Comparison of ENCODE assay signal across 12 cellular contexts in genomic region chr1:157806431-157807149, GRCh38. TPM values are rescaled to one million over a fixed set of nuclear protein-coding genes. Genes with fewer than 3 reads are reported as not detected.
DNase-seq lines count a peak whose midpoint lies in the region; ATAC-seq and TF ChIP-seq lines count a peak whose summit lies in the region.
"Had no signal": no experiment of that assay in that cellular context is flagged by ENCODE, and none has a peak within 500 bp of the region (broad histone marks: within the 10 kb centered on the region; RNA-seq: fewer than 3 reads in every experiment).

No MANE protein-coding gene starts in this region.

- no peaks in the 10 kb centered on the region for H4K20me1 ChIP-seq in OCI-LY3 (ENCODE audit: insufficient read depth, low read length)
- H4K20me1 ChIP-seq: BLaER1 treated with 17β-estradiol and CSF1 and Interleukin-3, amounts not matched to agents 10 nM and 100 nM had no signal

- H3K4me1 ChIP-seq in OCI-LY3 (ENCODE audit: low read length) = peaks cover 27% of the 10 kb centered on the region

- no peak overlapping the region for H3K27ac Mint-ChIP-seq in activated T-helper 17 cell treated with anti-CD3 and anti-CD28 coated beads, Interleukin-2, amount 50 U/mL, for 72 hours
- no peak overlapping the region for H3K27ac Mint-ChIP-seq in nephron progenitor cell

- ATAC-seq in GM19372 (IDR thresholded peaks at IDR 0.05; ENCODE audit: low read depth, unreplicated experiment) (peak; percentile 75), HG02970 (IDR thresholded peaks at IDR 0.05; ENCODE audit: low FRiP score, unreplicated experiment) (peak; percentile 83)
- no peak for ATAC-seq in activated T-helper 17 cell treated with anti-CD3 and anti-CD28 coated beads, Interleukin-2, amount 50 U/mL, for 72 hours (replicated peaks)

- H3K27ac ChIP-seq in OCI-LY3 (ENCODE audit: low read length) = peak overlapping the region; percentile 8; the same call in 1 of the 2 replicates
- H3K27ac ChIP-seq: BLaER1 treated with 17β-estradiol and CSF1 and Interleukin-3, amounts not matched to agents 10 nM and 100 nM; WERI-Rb-1 had no signal

- H3K9me3 Mint-ChIP-seq in activated T-helper 17 cell treated with anti-CD3 and anti-CD28 coated beads, Interleukin-2, amount 50 U/mL, for 72 hours = no peaks in the 10 kb centered on the region
- no peaks in the 10 kb centered on the region for H3K9me3 Mint-ChIP-seq in nephron progenitor cell

- peak; percentile 94 for DNase-seq in GM12864 (ENCODE audit: low read depth)
- no peak for DNase-seq in posterior vena cava (ENCODE audit: low spot score)
- DNase-seq in activated T-cell treated with anti-CD3 and anti-CD28 coated beads, Interleukin-2, amount 50 U/mL, for 48 hours = no peak
- DNase-seq in nephron progenitor cell = no peak
- DNase-seq: mesenchymal stem cell, WERI-Rb-1 had no signal

- no peak overlapping the region for H3K9ac ChIP-seq in OCI-LY3 (ENCODE audit: low read length)
- H3K9ac ChIP-seq: BLaER1 treated with 17β-estradiol and CSF1 and Interleukin-3, amounts not matched to agents 10 nM and 100 nM had no signal

- peak overlapping the region; percentile 55 for H3K4me2 ChIP-seq in OCI-LY3 (ENCODE audit: low read length)

- no peak for TF ChIP-seq CTCF in GM12864 (IDR thresholded peaks at IDR 0.05; ENCODE audit: low read depth, low read length, missing control alignments)
- no peak for TF ChIP-seq CTCF in OCI-LY3 (IDR thresholded peaks at IDR 0.05; ENCODE audit: low read depth, low read length)
- TF ChIP-seq CTCF in nephron progenitor cell (IDR thresholded peaks at IDR 0.05) = no peak

- no peaks in the 10 kb centered on the region for H3K4me1 Mint-ChIP-seq in activated T-helper 17 cell treated with anti-CD3 and anti-CD28 coated beads, Interleukin-2, amount 50 U/mL, for 72 hours
- H3K4me1 Mint-ChIP-seq in nephron progenitor cell = no peaks in the 10 kb centered on the region

- H3K9me3 ChIP-seq in OCI-LY3 (ENCODE audit: insufficient read depth, low read length) = no peaks in the 10 kb centered on the region

- intact Hi-C loops in posterior vena cava (cut with DNase I) = no loop called here

- no peaks in the 10 kb centered on the region for H3K36me3 Mint-ChIP-seq in activated T-helper 17 cell treated with anti-CD3 and anti-CD28 coated beads, Interleukin-2, amount 50 U/mL, for 72 hours (ENCODE audit: low read depth)
- no peaks in the 10 kb centered on the region for H3K36me3 Mint-ChIP-seq in nephron progenitor cell (ENCODE audit: low read depth)

- no peaks in the 10 kb centered on the region for H3K36me3 ChIP-seq in OCI-LY3 (replicated peaks; ENCODE audit: low read depth, low read length)
- H3K36me3 ChIP-seq: BLaER1 treated with 17β-estradiol and CSF1 and Interleukin-3, amounts not matched to agents 10 nM and 100 nM; WERI-Rb-1 had no signal

- 0 out of 2 replicates have a peak, but pooled peaks cover 7% of the 10 kb centered on the region for H3K27me3 ChIP-seq in OCI-LY3 (ENCODE audit: low read depth, low read length)
- H3K27me3 ChIP-seq: BLaER1 treated with 17β-estradiol and CSF1 and Interleukin-3, amounts not matched to agents 10 nM and 100 nM had no signal

- H3K4me3 ChIP-seq in GM12864 (ENCODE audit: low read depth, low read length) = peak overlapping the region; percentile 9; the same call in 1 of the 2 replicates
- peak overlapping the region; percentile 36 for H3K4me3 ChIP-seq in OCI-LY3 (ENCODE audit: low read length)
- H3K4me3 ChIP-seq: BLaER1 treated with 17β-estradiol and CSF1 and Interleukin-3, amounts not matched to agents 10 nM and 100 nM had no signal

- peaks cover 22% of the 10 kb centered on the region for H3K27me3 Mint-ChIP-seq in activated T-helper 17 cell treated with anti-CD3 and anti-CD28 coated beads, Interleukin-2, amount 50 U/mL, for 72 hours
- peaks cover 24% of the 10 kb centered on the region for H3K27me3 Mint-ChIP-seq in nephron progenitor cell (ENCODE audit: low read depth, poor library complexity)

- peak overlapping the region; percentile 67; the same call in 1 of the 2 replicates for H2AFZ ChIP-seq in OCI-LY3 (ENCODE audit: low read depth, low read length)

- no peaks in the 10 kb centered on the region for H3K79me2 ChIP-seq in OCI-LY3 (ENCODE audit: low read length)

- no peak overlapping the region for H3K4me3 Mint-ChIP-seq in activated T-helper 17 cell treated with anti-CD3 and anti-CD28 coated beads, Interleukin-2, amount 50 U/mL, for 72 hours
- no peak overlapping the region for H3K4me3 Mint-ChIP-seq in nephron progenitor cell

RNA-seq across cellular contexts. Expression of gene FCRL1, which starts 13.3 kb away (rescaled TPM):
- total RNA-seq in posterior vena cava = 1 to 10 TPM in 1 of 2 donors, under 1 TPM in 1; 0.29 to 1.7 TPM
- total RNA-seq in activated T-helper 17 cell treated with anti-CD3 and anti-CD28 coated beads, Interleukin-2, amount 50 U/mL, for 72 hours = not detected
- total RNA-seq: fibroblast of lung had no signal

RNA-seq across cellular contexts. Expression of gene FCRL2, which starts 29.7 kb away (rescaled TPM):
- under 1 TPM in 1 of 2 donors, not detected in 1; 0.19 TPM for total RNA-seq in posterior vena cava
- not detected for total RNA-seq in activated T-helper 17 cell treated with anti-CD3 and anti-CD28 coated beads, Interleukin-2, amount 50 U/mL, for 72 hours
- total RNA-seq: fibroblast of lung had no signal

RNA-seq across cellular contexts. Expression of gene CD5L, which starts 35.0 kb away (rescaled TPM):
- total RNA-seq in posterior vena cava = under 1 TPM; 0.10 to 0.37 TPM
- not detected for total RNA-seq in activated T-helper 17 cell treated with anti-CD3 and anti-CD28 coated beads, Interleukin-2, amount 50 U/mL, for 72 hours
- total RNA-seq: fibroblast of lung had no signal
